19 cellular contexts compared by ENCODE assay signal in the genomic region with DNA sequence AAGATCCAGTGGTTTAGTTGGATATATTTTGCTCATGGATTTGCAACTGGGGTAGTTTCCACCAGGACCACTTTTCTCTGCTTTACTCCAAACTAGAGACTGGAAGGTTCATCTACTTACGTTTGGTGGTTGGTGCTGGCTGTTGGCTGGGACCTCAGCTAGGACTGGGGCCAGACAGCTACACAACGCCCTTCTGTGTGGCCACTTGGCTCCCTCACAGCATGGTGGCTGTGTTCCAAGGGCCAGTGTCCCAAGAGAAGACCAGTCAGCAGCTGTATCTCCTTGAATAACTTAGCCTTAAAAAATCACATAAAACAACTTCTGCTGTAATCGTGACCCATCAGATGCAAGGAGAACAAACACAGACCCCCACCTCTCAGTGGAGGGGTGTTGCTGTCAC. TPM values are rescaled to one million over a fixed set of nuclear protein-coding genes. Genes with fewer than 3 reads are reported as not detected.
"Had no signal": no experiment of that assay in that cellular context is flagged by ENCODE, and none has a peak within 500 bp of the region (broad histone marks: within the 10 kb centered on the region; RNA-seq: fewer than 3 reads in every experiment).

No MANE protein-coding gene starts in this region.

- DNase-seq: activated CD4-positive, alpha-beta T cell treated with anti-CD3 and anti-CD28 coated beads, Interleukin-2, amount 50 U/mL, for 1 hour; activated naive CD4-positive, alpha-beta T cell treated with Interleukin-2 at 50 U/mL for 16 hours; activated T-cell treated with anti-CD3 and anti-CD28 coated beads for 4 hours; immature natural killer cell; left colon; small intestine; stimulated activated naive CD8-positive, alpha-beta T cell treated with anti-CD3 and anti-CD28 coated beads, Interleukin-15, Interleukin-2, amounts not matched to agents 100 U/mL and 50 U/mL, for 24 hours; T-cell; T1000; upper lobe of left lung had no signal

- H3K27ac ChIP-seq: ascending aorta, breast epithelium, right atrium auricular region, SK-N-MC, upper lobe of left lung had no signal

- ATAC-seq: activated CD4-positive, CD25-positive, alpha-beta regulatory T cell treated with anti-CD3 and anti-CD28 coated beads, Interleukin-2, amount 50 U/mL, for 24 hours; activated T-helper 17 cell treated with anti-CD3 and anti-CD28 coated beads, Interleukin-2, amount 50 U/mL, for 72 hours; left colon; naive thymus-derived CD8-positive, alpha-beta T cell; stimulated activated naive CD8-positive, alpha-beta T cell treated with anti-CD3 and anti-CD28 coated beads, Interleukin-15, Interleukin-2, amounts not matched to agents 100 U/mL and 50 U/mL, for 24 hours; T-cell had no signal

- H3K9me3 ChIP-seq: ascending aorta, breast epithelium, right atrium auricular region, upper lobe of left lung had no signal

- H3K36me3 ChIP-seq: ascending aorta, breast epithelium, right atrium auricular region, upper lobe of left lung had no signal

- H3K4me3 ChIP-seq: ascending aorta, breast epithelium, right atrium auricular region, SK-N-MC, upper lobe of left lung had no signal

- H3K27me3 ChIP-seq: right atrium auricular region had no signal

RNA-seq across cellular contexts. Expression of a gene that starts 4.2 kb away (rescaled TPM):
- total RNA-seq: ascending aorta, lung microvascular endothelial cell had no signal
- polyA plus RNA-seq: immature natural killer cell had no signal

RNA-seq across cellular contexts. Expression of a gene that starts 41.9 kb away (rescaled TPM):
- total RNA-seq: ascending aorta, lung microvascular endothelial cell, posterior vena cava, right atrium auricular region had no signal
